ENCODE assay signal across 1 cellular context in the genomic region with DNA sequence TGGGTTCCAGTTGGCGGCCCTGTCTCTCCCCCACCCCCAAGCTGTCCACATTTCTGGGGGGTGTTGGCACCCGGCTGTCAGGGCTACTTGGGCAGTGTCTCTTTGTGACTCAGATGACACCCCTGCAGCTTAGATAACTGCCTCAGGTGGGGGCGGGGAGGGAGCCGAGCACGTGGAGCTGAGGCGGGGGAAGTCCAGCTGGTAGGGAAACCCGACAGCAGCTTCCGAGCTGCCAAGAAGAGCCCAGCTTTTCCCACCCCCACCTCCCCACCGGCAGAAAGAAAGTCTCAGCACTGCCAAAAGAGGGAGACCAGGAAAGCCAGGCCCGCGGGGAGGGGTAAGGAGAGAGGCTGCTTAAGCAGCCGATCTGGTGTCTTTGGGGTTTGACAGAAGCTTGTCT.
A peak's percentile ranks its signal among the peaks of the same experiment; 100 is the strongest.
TF ChIP-seq lines count a peak whose summit lies in the region.

No MANE protein-coding gene starts in this region.

TF ChIP-seq in HepG2, 621 proteins besides CTCF, POLR2A, EP300 and RAD21 (continues in another document):
- TF ChIP-seq, protein P1, sequence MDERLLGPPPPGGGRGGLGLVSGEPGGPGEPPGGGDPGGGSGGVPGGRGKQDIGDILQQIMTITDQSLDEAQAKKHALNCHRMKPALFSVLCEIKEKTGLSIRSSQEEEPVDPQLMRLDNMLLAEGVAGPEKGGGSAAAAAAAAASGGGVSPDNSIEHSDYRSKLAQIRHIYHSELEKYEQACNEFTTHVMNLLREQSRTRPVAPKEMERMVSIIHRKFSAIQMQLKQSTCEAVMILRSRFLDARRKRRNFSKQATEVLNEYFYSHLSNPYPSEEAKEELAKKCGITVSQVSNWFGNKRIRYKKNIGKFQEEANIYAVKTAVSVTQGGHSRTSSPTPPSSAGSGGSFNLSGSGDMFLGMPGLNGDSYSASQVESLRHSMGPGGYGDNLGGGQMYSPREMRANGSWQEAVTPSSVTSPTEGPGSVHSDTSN (CRISPR knock-in tag; IDR thresholded peaks at IDR 0.05), result no peak
- TF ChIP-seq ZNF24 (IDR thresholded peaks at IDR 0.05) (no peak), MAX (IDR thresholded peaks at IDR 0.05) (0 out of 2 replicates have a peak, but pooled peaks have one; percentile 61), MYC (CRISPR knock-in tag; IDR thresholded peaks at IDR 0.05; ENCODE audit: borderline replicate concordance) (peak; percentile 39; the same call in 1 of the 2 replicates), TP53 (CRISPR knock-in tag; conservative IDR thresholded peaks at IDR 0.05) (no peak), MLLT10 (CRISPR knock-in tag; IDR thresholded peaks at IDR 0.05) (no peak), TIGD3 (CRISPR knock-in tag; IDR thresholded peaks at IDR 0.05; ENCODE audit: borderline replicate concordance) (no peak), MIXL1 (CRISPR knock-in tag; IDR thresholded peaks at IDR 0.05) (no peak), ZNF280D (CRISPR knock-in tag; IDR thresholded peaks at IDR 0.05) (no peak), NFE2L2 (IDR thresholded peaks at IDR 0.05; ENCODE audit: low read length) (no peak), GLMP (CRISPR knock-in tag; IDR thresholded peaks at IDR 0.05; ENCODE audit: borderline replicate concordance) (no peak), JUN (CRISPR knock-in tag; IDR thresholded peaks at IDR 0.05) (no peak), FOSL2 (CRISPR knock-in tag; IDR thresholded peaks at IDR 0.05) (0 out of 2 replicates have a peak, but pooled peaks have one; percentile 12), LRRFIP1 (CRISPR knock-in tag; conservative IDR thresholded peaks at IDR 0.05) (no peak), ZNF441 (CRISPR knock-in tag; IDR thresholded peaks at IDR 0.05; ENCODE audit: borderline replicate concordance) (no peak), KLF13 (CRISPR knock-in tag; IDR thresholded peaks at IDR 0.05) (no peak), NR2F6 (IDR thresholded peaks at IDR 0.05) (no peak), NR2F6 (CRISPR knock-in tag; IDR thresholded peaks at IDR 0.05) (no peak), ARNT (IDR thresholded peaks at IDR 0.05) (no peak), HOXA5 (CRISPR knock-in tag; IDR thresholded peaks at IDR 0.05) (no peak), ZNF687 (CRISPR knock-in tag; IDR thresholded peaks at IDR 0.05) (peak; percentile 48), FOXO4 (CRISPR knock-in tag; conservative IDR thresholded peaks at IDR 0.05) (no peak), TMF1 (CRISPR knock-in tag; IDR thresholded peaks at IDR 0.05; ENCODE audit: low read depth) (no peak), ZNF777 (CRISPR knock-in tag; IDR thresholded peaks at IDR 0.05) (peak; percentile 56; the same call in 1 of the 2 replicates), CAMTA2 (CRISPR knock-in tag; IDR thresholded peaks at IDR 0.05; ENCODE audit: borderline replicate concordance) (no peak), YEATS2 (CRISPR knock-in tag; IDR thresholded peaks at IDR 0.05; ENCODE audit: borderline replicate concordance) (no peak)
- TF ChIP-seq, protein P2, sequence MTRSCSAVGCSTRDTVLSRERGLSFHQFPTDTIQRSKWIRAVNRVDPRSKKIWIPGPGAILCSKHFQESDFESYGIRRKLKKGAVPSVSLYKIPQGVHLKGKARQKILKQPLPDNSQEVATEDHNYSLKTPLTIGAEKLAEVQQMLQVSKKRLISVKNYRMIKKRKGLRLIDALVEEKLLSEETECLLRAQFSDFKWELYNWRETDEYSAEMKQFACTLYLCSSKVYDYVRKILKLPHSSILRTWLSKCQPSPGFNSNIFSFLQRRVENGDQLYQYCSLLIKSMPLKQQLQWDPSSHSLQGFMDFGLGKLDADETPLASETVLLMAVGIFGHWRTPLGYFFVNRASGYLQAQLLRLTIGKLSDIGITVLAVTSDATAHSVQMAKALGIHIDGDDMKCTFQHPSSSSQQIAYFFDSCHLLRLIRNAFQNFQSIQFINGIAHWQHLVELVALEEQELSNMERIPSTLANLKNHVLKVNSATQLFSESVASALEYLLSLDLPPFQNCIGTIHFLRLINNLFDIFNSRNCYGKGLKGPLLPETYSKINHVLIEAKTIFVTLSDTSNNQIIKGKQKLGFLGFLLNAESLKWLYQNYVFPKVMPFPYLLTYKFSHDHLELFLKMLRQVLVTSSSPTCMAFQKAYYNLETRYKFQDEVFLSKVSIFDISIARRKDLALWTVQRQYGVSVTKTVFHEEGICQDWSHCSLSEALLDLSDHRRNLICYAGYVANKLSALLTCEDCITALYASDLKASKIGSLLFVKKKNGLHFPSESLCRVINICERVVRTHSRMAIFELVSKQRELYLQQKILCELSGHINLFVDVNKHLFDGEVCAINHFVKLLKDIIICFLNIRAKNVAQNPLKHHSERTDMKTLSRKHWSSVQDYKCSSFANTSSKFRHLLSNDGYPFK (CRISPR knock-in tag; IDR thresholded peaks at IDR 0.05; ENCODE audit: borderline replicate concordance), result no peak
- TF ChIP-seq, protein P3, sequence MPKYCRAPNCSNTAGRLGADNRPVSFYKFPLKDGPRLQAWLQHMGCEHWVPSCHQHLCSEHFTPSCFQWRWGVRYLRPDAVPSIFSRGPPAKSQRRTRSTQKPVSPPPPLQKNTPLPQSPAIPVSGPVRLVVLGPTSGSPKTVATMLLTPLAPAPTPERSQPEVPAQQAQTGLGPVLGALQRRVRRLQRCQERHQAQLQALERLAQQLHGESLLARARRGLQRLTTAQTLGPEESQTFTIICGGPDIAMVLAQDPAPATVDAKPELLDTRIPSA (CRISPR knock-in tag; IDR thresholded peaks at IDR 0.05; ENCODE audit: borderline replicate concordance), result no peak
- TF ChIP-seq, protein P4, sequence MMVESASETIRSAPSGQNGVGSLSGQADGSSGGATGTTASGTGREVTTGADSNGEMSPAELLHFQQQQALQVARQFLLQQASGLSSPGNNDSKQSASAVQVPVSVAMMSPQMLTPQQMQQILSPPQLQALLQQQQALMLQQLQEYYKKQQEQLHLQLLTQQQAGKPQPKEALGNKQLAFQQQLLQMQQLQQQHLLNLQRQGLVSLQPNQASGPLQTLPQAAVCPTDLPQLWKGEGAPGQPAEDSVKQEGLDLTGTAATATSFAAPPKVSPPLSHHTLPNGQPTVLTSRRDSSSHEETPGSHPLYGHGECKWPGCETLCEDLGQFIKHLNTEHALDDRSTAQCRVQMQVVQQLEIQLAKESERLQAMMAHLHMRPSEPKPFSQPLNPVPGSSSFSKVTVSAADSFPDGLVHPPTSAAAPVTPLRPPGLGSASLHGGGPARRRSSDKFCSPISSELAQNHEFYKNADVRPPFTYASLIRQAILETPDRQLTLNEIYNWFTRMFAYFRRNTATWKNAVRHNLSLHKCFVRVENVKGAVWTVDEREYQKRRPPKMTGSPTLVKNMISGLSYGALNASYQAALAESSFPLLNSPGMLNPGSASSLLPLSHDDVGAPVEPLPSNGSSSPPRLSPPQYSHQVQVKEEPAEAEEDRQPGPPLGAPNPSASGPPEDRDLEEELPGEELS (CRISPR knock-in tag; IDR thresholded peaks at IDR 0.05), result no peak
- TF ChIP-seq, protein P5, sequence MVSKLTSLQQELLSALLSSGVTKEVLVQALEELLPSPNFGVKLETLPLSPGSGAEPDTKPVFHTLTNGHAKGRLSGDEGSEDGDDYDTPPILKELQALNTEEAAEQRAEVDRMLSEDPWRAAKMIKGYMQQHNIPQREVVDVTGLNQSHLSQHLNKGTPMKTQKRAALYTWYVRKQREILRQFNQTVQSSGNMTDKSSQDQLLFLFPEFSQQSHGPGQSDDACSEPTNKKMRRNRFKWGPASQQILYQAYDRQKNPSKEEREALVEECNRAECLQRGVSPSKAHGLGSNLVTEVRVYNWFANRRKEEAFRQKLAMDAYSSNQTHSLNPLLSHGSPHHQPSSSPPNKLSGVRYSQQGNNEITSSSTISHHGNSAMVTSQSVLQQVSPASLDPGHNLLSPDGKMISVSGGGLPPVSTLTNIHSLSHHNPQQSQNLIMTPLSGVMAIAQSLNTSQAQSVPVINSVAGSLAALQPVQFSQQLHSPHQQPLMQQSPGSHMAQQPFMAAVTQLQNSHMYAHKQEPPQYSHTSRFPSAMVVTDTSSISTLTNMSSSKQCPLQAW (CRISPR knock-in tag; IDR thresholded peaks at IDR 0.05), result peak; percentile 37; the same call in 1 of the 2 replicates
